9 cellular contexts compared by ENCODE assay signal in the genomic region with DNA sequence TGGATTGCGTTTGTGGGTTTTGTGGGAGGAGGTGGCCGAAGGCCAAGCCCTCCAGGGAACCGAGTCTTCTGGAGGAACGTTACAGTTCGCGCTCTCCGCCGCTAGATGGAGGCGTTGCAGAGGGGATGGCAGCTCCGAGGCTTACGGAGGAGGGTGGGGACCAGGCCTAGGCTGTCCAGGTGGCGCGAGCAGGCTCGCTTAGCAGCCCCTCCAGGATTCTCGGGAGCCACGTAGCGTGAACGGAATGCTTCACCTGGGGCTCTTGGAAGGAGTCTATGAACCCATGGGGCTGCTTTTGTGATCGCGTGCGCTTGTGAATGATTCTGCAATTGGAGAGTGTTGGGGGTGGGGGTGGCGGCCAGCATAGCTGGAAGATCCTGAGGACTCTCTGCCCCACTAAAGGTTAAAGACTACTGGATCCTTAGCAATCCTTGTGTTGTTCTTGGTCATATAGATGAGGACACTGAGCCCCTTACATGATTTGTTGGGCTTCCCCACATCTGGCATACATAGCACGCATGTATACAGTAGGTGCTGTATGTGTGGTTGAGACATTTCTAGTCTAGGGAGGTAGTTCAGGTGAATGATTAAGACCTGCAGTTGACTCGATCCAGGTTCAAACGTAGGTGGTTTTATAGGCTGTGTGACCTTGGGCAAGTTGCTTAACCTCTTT.
DNase-seq lines count a peak whose midpoint lies in the region; ATAC-seq and TF ChIP-seq lines count a peak whose summit lies in the region.
"Had no signal": no experiment of that assay in that cellular context is flagged by ENCODE, and none has a peak within 500 bp of the region (broad histone marks: within the 10 kb centered on the region; RNA-seq: fewer than 3 reads in every experiment).

No MANE protein-coding gene starts in this region.

- TF ChIP-seq CTCF in VCaP (conservative IDR thresholded peaks at IDR 0.05), result peak; percentile 93

- ATAC-seq in HG02623 (IDR thresholded peaks at IDR 0.05; ENCODE audit: unreplicated experiment), result peak; percentile 84

- H3K27ac ChIP-seq in VCaP (peak overlapping the region; percentile 48; the same call in 1 of the 2 replicates), caudate nucleus (ENCODE audit: low read depth, low read length) (no peak overlapping the region)
- H3K27ac ChIP-seq: skin epidermis had no signal

- DNase-seq in NCI-H2081 (lab: John Stamatoyannopoulos, UW) (peak; percentile 63 to 68), NCI-H2081 treated with DMSO at 0.1 percent for 48 hours (lab: John Stamatoyannopoulos, UW) (no peak), NCI-H2029 (lab: John Stamatoyannopoulos, UW) (peak; percentile 63), caudate nucleus (lab: John Stamatoyannopoulos, UW) (peak in 56 of 61 donors; percentile 2 to 70 (median 40)), kidney glomerular epithelial cell (lab: John Stamatoyannopoulos, UW) (peak; percentile 71)
- peak; percentile 55 for DNase-seq in stimulated activated CD4-positive, alpha-beta T cell treated with anti-CD3 and anti-CD28 coated beads, Interleukin-4, amount 100 ng/mL, for 24 hours
